Comparison of ENCODE assay signal across 23 cellular contexts in genomic region chr2:211401328-211401727, GRCh38.
"Had no signal": no experiment of that assay in that cellular context is flagged by ENCODE, and none has a peak within 500 bp of the region (broad histone marks: within the 10 kb centered on the region; RNA-seq: fewer than 3 reads in every experiment).

No MANE protein-coding gene starts in this region.

- H3K9me3 ChIP-seq: left lung, prostate gland, right atrium auricular region, tibial artery had no signal

- DNase-seq: activated B cell treated with CpG ODN at 0.5 μM for 24 hours; activated CD4-positive, alpha-beta T cell treated with anti-CD3 and anti-CD28 coated beads for 36 hours; activated CD4-positive, alpha-beta T cell treated with anti-CD3 and anti-CD28 coated beads, Interleukin-2, amount 50 U/mL, for 4 hours; activated CD8-positive, alpha-beta memory T cell treated with anti-CD3 and anti-CD28 coated beads for 24 hours; activated CD8-positive, alpha-beta memory T cell treated with anti-CD3 and anti-CD28 coated beads, Interleukin-2, amount 50 U/mL, for 4 hours; activated T-cell treated with anti-CD3 and anti-CD28 coated beads, Interleukin-2, amount 50 U/mL, for 24 hours; dorsolateral prefrontal cortex; endodermal cell; foreskin melanocyte; left lung; natural killer cell; stimulated activated CD4-positive, alpha-beta T cell treated with anti-CD3 and anti-CD28 coated beads, Interleukin-12 subunit alpha, Interleukin-12 subunit beta, amount 100 ng/mL, for 4 hours; stimulated activated CD4-positive, alpha-beta T cell treated with anti-CD3 and anti-CD28 coated beads, Interleukin-4, amount 100 ng/mL, for 4 hours; substantia nigra; T1000; tibial artery had no signal

- FAIRE-seq: colon had no signal

- H3K27me3 ChIP-seq: left lung, right atrium auricular region, tibial artery had no signal

- H3K36me3 ChIP-seq: left lung, prostate gland, right atrium auricular region, tibial artery had no signal

- H3K4me3 ChIP-seq: dorsolateral prefrontal cortex, left lung, lung, prostate gland, right atrium auricular region, tibial artery had no signal

- ATAC-seq: activated CD4-positive, alpha-beta T cell treated with anti-CD3 and anti-CD28 coated beads for 36 hours; activated naive CD4-positive, alpha-beta T cell treated with anti-CD3 and anti-CD28 coated beads, Interleukin-2, amount 50 U/mL, for 72 hours; activated T-helper 17 cell treated with anti-CD3 and anti-CD28 coated beads, Interleukin-2, amount 50 U/mL, for 72 hours; left lung; natural killer cell had no signal

- H3K27ac ChIP-seq: dorsolateral prefrontal cortex, epithelial cell of prostate, left lung, prostate gland, right atrium auricular region, tibial artery had no signal

- H3K4me1 ChIP-seq: left lung, prostate gland, right atrium auricular region, tibial artery had no signal
